ENCODE assay signal across 10 cellular contexts in genomic region chr1:100622037-100622436, GRCh38.
DNase-seq lines count a peak whose midpoint lies in the region; ATAC-seq and TF ChIP-seq lines count a peak whose summit lies in the region.
"Had no signal": no experiment of that assay in that cellular context is flagged by ENCODE, and none has a peak within 500 bp of the region (broad histone marks: within the 10 kb centered on the region; RNA-seq: fewer than 3 reads in every experiment).

No MANE protein-coding gene starts in this region.

- H3K27me3 Mint-ChIP-seq in activated CD8-positive, alpha-beta T cell treated with anti-CD3 and anti-CD28 coated beads for 36 hours: no peaks in the 10 kb centered on the region
- peaks cover 2% of the 10 kb centered on the region for H3K27me3 Mint-ChIP-seq in activated CD8-positive, alpha-beta T cell treated with anti-CD3 and anti-CD28 coated beads, Interleukin-2, amount 10 ng/mL, durations not matched to agents 7 days and 5 days (ENCODE audit: low read depth)
- no peaks in the 10 kb centered on the region for H3K27me3 Mint-ChIP-seq in WTC11 (ENCODE audit: low read depth)

- peaks cover 10% of the 10 kb centered on the region for H3K4me1 Mint-ChIP-seq in activated CD8-positive, alpha-beta T cell treated with anti-CD3 and anti-CD28 coated beads for 36 hours (ENCODE audit: low read depth)
- no peaks in the 10 kb centered on the region for H3K4me1 Mint-ChIP-seq in activated CD8-positive, alpha-beta T cell treated with anti-CD3 and anti-CD28 coated beads, Interleukin-2, amount 10 ng/mL, durations not matched to agents 7 days and 5 days (ENCODE audit: low read depth)
- peaks cover 6% of the 10 kb centered on the region; the same call in 1 of the 2 replicates for H3K4me1 Mint-ChIP-seq in WTC11
- H3K4me1 Mint-ChIP-seq: CD8-positive, alpha-beta memory T cell had no signal

- H3K27ac Mint-ChIP-seq in activated CD8-positive, alpha-beta T cell treated with anti-CD3 and anti-CD28 coated beads for 36 hours: no peak overlapping the region
- H3K27ac Mint-ChIP-seq in activated CD8-positive, alpha-beta T cell treated with anti-CD3 and anti-CD28 coated beads, Interleukin-2, amount 10 ng/mL, durations not matched to agents 7 days and 5 days: no peak overlapping the region
- no peak overlapping the region for H3K27ac Mint-ChIP-seq in WTC11
- H3K27ac Mint-ChIP-seq: CD8-positive, alpha-beta memory T cell had no signal

- peak; percentile 84 for ATAC-seq in activated CD8-positive, alpha-beta T cell treated with anti-CD3 and anti-CD28 coated beads for 36 hours
- no peak for ATAC-seq in activated CD8-positive, alpha-beta T cell treated with anti-CD3 and anti-CD28 coated beads, Interleukin-2, amount 10 ng/mL, durations not matched to agents 7 days and 5 days
- ATAC-seq in WTC11: peak; percentile 57
- peak; percentile 78 for ATAC-seq in stimulated activated naive CD8-positive, alpha-beta T cell treated with anti-CD3 and anti-CD28 coated beads, Interleukin-15, Interleukin-2, amounts not matched to agents 100 U/mL and 50 U/mL, for 24 hours

- no peak overlapping the region for H3K4me3 Mint-ChIP-seq in activated CD8-positive, alpha-beta T cell treated with anti-CD3 and anti-CD28 coated beads for 36 hours
- H3K4me3 Mint-ChIP-seq in activated CD8-positive, alpha-beta T cell treated with anti-CD3 and anti-CD28 coated beads, Interleukin-2, amount 10 ng/mL, durations not matched to agents 7 days and 5 days: no peak overlapping the region
- no peak overlapping the region for H3K4me3 Mint-ChIP-seq in WTC11
- H3K4me3 Mint-ChIP-seq: CD8-positive, alpha-beta memory T cell had no signal

- peak; percentile 14 for DNase-seq in activated CD8-positive, alpha-beta T cell treated with anti-CD3 and anti-CD28 coated beads for 36 hours
- DNase-seq in activated CD8-positive, alpha-beta T cell treated with anti-CD3 and anti-CD28 coated beads, Interleukin-2, amount 10 ng/mL, durations not matched to agents 7 days and 5 days: no peak
- DNase-seq in WTC11 (ENCODE audit: low spot score) (no peak), hepatic stellate cell (ENCODE audit: low spot score) (peak; percentile 57), HuH-7.5 (ENCODE audit: low spot score) (no peak), inferior parietal cortex (ENCODE audit: extremely low spot score) (no peak), NCI-H526 (lab: John Stamatoyannopoulos, UW) (no peak)
- peak; percentile 11 for DNase-seq in stimulated activated naive CD8-positive, alpha-beta T cell treated with anti-CD3 and anti-CD28 coated beads, Interleukin-15, Interleukin-2, amounts not matched to agents 100 U/mL and 50 U/mL, for 24 hours
- DNase-seq: CD8-positive, alpha-beta memory T cell; RPMI8226 had no signal

- no peaks in the 10 kb centered on the region for H3K36me3 Mint-ChIP-seq in activated CD8-positive, alpha-beta T cell treated with anti-CD3 and anti-CD28 coated beads for 36 hours (ENCODE audit: low read depth)
- no peaks in the 10 kb centered on the region for H3K36me3 Mint-ChIP-seq in activated CD8-positive, alpha-beta T cell treated with anti-CD3 and anti-CD28 coated beads, Interleukin-2, amount 10 ng/mL, durations not matched to agents 7 days and 5 days (ENCODE audit: low read depth)
- H3K36me3 Mint-ChIP-seq in WTC11: no peaks in the 10 kb centered on the region

- intact Hi-C loops in activated CD8-positive, alpha-beta T cell treated with anti-CD3 and anti-CD28 coated beads for 36 hours (cut with micrococcal nuclease): no loop called here

- H3K9me3 Mint-ChIP-seq in activated CD8-positive, alpha-beta T cell treated with anti-CD3 and anti-CD28 coated beads for 36 hours: no peaks in the 10 kb centered on the region
- no peaks in the 10 kb centered on the region for H3K9me3 Mint-ChIP-seq in activated CD8-positive, alpha-beta T cell treated with anti-CD3 and anti-CD28 coated beads, Interleukin-2, amount 10 ng/mL, durations not matched to agents 7 days and 5 days (ENCODE audit: insufficient read depth)
- H3K9me3 Mint-ChIP-seq in WTC11: no peaks in the 10 kb centered on the region
- H3K9me3 Mint-ChIP-seq: CD8-positive, alpha-beta memory T cell had no signal

- CTCF ChIA-PET in activated CD8-positive, alpha-beta T cell treated with anti-CD3 and anti-CD28 coated beads for 36 hours (lab: Charles Lee): no interaction called here
- CTCF ChIA-PET in activated CD8-positive, alpha-beta T cell treated with anti-CD3 and anti-CD28 coated beads, Interleukin-2, amount 10 ng/mL, durations not matched to agents 7 days and 5 days (lab: Charles Lee): interaction anchor here (0.6 kb wide), 1 partner anchor 556 kb away, joined by 3 read pairs; no protein-coding TSS in a partner anchor
- CTCF ChIA-PET in WTC11 (lab: Charles Lee): no interaction called here

- POLR2A ChIA-PET in activated CD8-positive, alpha-beta T cell treated with anti-CD3 and anti-CD28 coated beads for 36 hours (lab: Charles Lee): no interaction called here
- POLR2A ChIA-PET in activated CD8-positive, alpha-beta T cell treated with anti-CD3 and anti-CD28 coated beads, Interleukin-2, amount 10 ng/mL, durations not matched to agents 7 days and 5 days (lab: Charles Lee): no interaction called here
- POLR2A ChIA-PET in WTC11 (lab: Charles Lee): no interaction called here

- no peak for TF ChIP-seq CTCF in activated CD8-positive, alpha-beta T cell treated with anti-CD3 and anti-CD28 coated beads for 36 hours (IDR thresholded peaks at IDR 0.05)
- no peak for TF ChIP-seq CTCF in WTC11 (IDR thresholded peaks at IDR 0.05)

TF ChIP-seq in WTC11, 78 proteins besides CTCF, POLR2A, EP300 and RAD21:
- TF ChIP-seq ZNF416 (CRISPR knock-in tag; IDR thresholded peaks at IDR 0.05) (no peak), ZNF121 (CRISPR knock-in tag; IDR thresholded peaks at IDR 0.05) (no peak), PRDM15 (CRISPR knock-in tag; IDR thresholded peaks at IDR 0.05) (no peak), TCF7 (CRISPR knock-in tag; IDR thresholded peaks at IDR 0.05; ENCODE audit: low read depth) (no peak), SOX15 (CRISPR knock-in tag; IDR thresholded peaks at IDR 0.05) (no peak), JAZF1 (CRISPR knock-in tag; IDR thresholded peaks at IDR 0.05) (no peak)
- TF ChIP-seq, protein P1, sequence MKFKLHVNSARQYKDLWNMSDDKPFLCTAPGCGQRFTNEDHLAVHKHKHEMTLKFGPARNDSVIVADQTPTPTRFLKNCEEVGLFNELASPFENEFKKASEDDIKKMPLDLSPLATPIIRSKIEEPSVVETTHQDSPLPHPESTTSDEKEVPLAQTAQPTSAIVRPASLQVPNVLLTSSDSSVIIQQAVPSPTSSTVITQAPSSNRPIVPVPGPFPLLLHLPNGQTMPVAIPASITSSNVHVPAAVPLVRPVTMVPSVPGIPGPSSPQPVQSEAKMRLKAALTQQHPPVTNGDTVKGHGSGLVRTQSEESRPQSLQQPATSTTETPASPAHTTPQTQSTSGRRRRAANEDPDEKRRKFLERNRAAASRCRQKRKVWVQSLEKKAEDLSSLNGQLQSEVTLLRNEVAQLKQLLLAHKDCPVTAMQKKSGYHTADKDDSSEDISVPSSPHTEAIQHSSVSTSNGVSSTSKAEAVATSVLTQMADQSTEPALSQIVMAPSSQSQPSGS (CRISPR knock-in tag; IDR thresholded peaks at IDR 0.05; ENCODE audit: borderline replicate concordance, low read depth): no peak

Comparison
In these comparisons a context has a peak if more than half of its experiments do, and no peak if none do; other contexts are left out.
1. DNase-seq: peak in activated CD8-positive, alpha-beta T cell treated with anti-CD3 and anti-CD28 coated beads for 36 hours (single experiment), hepatic stellate cell (single experiment) and stimulated activated naive CD8-positive, alpha-beta T cell treated with anti-CD3 and anti-CD28 coated beads, Interleukin-15, Interleukin-2, amounts not matched to agents 100 U/mL and 50 U/mL, for 24 hours (single experiment); none in activated CD8-positive, alpha-beta T cell treated with anti-CD3 and anti-CD28 coated beads, Interleukin-2, amount 10 ng/mL, durations not matched to agents 7 days and 5 days (single experiment), WTC11 (single experiment), HuH-7.5 (single experiment), inferior parietal cortex (single experiment) and NCI-H526 (0 of 2).